ENCODE assay signal across 8 cellular contexts in genomic region chr20:64062596-64063388, GRCh38. TPM values are rescaled to one million over a fixed set of nuclear protein-coding genes. Genes with fewer than 3 reads are reported as not detected.
DNase-seq lines count a peak whose midpoint lies in the region; TF ChIP-seq lines count a peak whose summit lies in the region.

Gene TCEA2, plus strand, starts transcription at chr20:64063198. Its CDS starts 115 bp downstream, at chr20:64063313.

- H3K27me3 Mint-ChIP-seq in nephron progenitor cell (ENCODE audit: low read depth, poor library complexity), result peaks cover 11% of the 10 kb centered on the region
- no peaks in the 10 kb centered on the region for H3K27me3 Mint-ChIP-seq in stimulated activated naive CD8-positive, alpha-beta T cell treated with anti-CD3 and anti-CD28 coated beads, Interleukin-15, Interleukin-2, amounts not matched to agents 100 ng/mL and 50 ng/mL, for 24 hours

- no peaks in the 10 kb centered on the region for H3K9me3 Mint-ChIP-seq in nephron progenitor cell
- H3K9me3 Mint-ChIP-seq in stimulated activated naive CD8-positive, alpha-beta T cell treated with anti-CD3 and anti-CD28 coated beads, Interleukin-15, Interleukin-2, amounts not matched to agents 100 ng/mL and 50 ng/mL, for 24 hours, result no peaks in the 10 kb centered on the region

- peak within 1 kb of the TSS; percentile 91 for H2AFZ ChIP-seq in Loucy (ENCODE audit: low read length)

- peaks cover 44% of the 10 kb centered on the region for H3K4me1 ChIP-seq in Loucy (ENCODE audit: insufficient read depth, low read length, poor library complexity, severe bottlenecking)

- DNase-seq in DMS79 treated with DMSO at 0.1 percent for 48 hours (lab: John Stamatoyannopoulos, UW) (peak; percentile 92), H4 (ENCODE audit: low spot score) (peak; percentile 93), SHP77 (lab: John Stamatoyannopoulos, UW) (peak; percentile 99), fibroblast of the aortic adventitia (ENCODE audit: low read depth) (peak; percentile 94), nephron progenitor cell (peak; percentile 97)
- peak; percentile 91 for DNase-seq in activated effector memory CD4-positive, alpha-beta T cell treated with Interleukin-2 at 50 U/mL for 16 hours

- TF ChIP-seq CTCF in Loucy (conservative IDR thresholded peaks at IDR 0.05; ENCODE audit: low read length), result no peak
- no peak for TF ChIP-seq CTCF in fibroblast of the aortic adventitia (IDR thresholded peaks at IDR 0.05; ENCODE audit: insufficient read depth, low read length)
- no peak for TF ChIP-seq CTCF in nephron progenitor cell (IDR thresholded peaks at IDR 0.05)

- no peaks in the 10 kb centered on the region for H3K9me3 ChIP-seq in Loucy (ENCODE audit: insufficient read depth, low read depth, low read length)

- H3K4me1 Mint-ChIP-seq in nephron progenitor cell, result peaks cover 39% of the 10 kb centered on the region
- peaks cover 56% of the 10 kb centered on the region for H3K4me1 Mint-ChIP-seq in stimulated activated naive CD8-positive, alpha-beta T cell treated with anti-CD3 and anti-CD28 coated beads, Interleukin-15, Interleukin-2, amounts not matched to agents 100 ng/mL and 50 ng/mL, for 24 hours (ENCODE audit: low read depth)

- H4K20me1 ChIP-seq in Loucy (ENCODE audit: insufficient read depth, low read length, poor library complexity, severe bottlenecking), result no peaks in the 10 kb centered on the region

- peaks cover 15% of the 10 kb centered on the region; the same call in 1 of the 2 replicates for H3K79me2 ChIP-seq in Loucy (ENCODE audit: insufficient read depth, low read length)

- no peaks in the 10 kb centered on the region for H3K36me3 Mint-ChIP-seq in nephron progenitor cell (ENCODE audit: low read depth)
- no peaks in the 10 kb centered on the region for H3K36me3 Mint-ChIP-seq in stimulated activated naive CD8-positive, alpha-beta T cell treated with anti-CD3 and anti-CD28 coated beads, Interleukin-15, Interleukin-2, amounts not matched to agents 100 ng/mL and 50 ng/mL, for 24 hours (ENCODE audit: low read depth)

- H3F3A ChIP-seq in Loucy (ENCODE audit: low read depth), result no peaks in the 10 kb centered on the region

- H3K9me2 ChIP-seq in Loucy (replicated peaks; ENCODE audit: low read depth, low read length), result no peaks in the 10 kb centered on the region

- no peaks in the 10 kb centered on the region for H3K27me3 ChIP-seq in Loucy (ENCODE audit: insufficient read depth, low read length, poor library complexity, severe bottlenecking)

- peak within 1 kb of the TSS; percentile 93 for H3K4me3 Mint-ChIP-seq in nephron progenitor cell
- H3K4me3 Mint-ChIP-seq in stimulated activated naive CD8-positive, alpha-beta T cell treated with anti-CD3 and anti-CD28 coated beads, Interleukin-15, Interleukin-2, amounts not matched to agents 100 ng/mL and 50 ng/mL, for 24 hours, result peak within 1 kb of the TSS; percentile 83

- H3K27ac Mint-ChIP-seq in nephron progenitor cell, result peak within 1 kb of the TSS; percentile 64
- H3K27ac Mint-ChIP-seq in stimulated activated naive CD8-positive, alpha-beta T cell treated with anti-CD3 and anti-CD28 coated beads, Interleukin-15, Interleukin-2, amounts not matched to agents 100 ng/mL and 50 ng/mL, for 24 hours, result peak within 1 kb of the TSS; percentile 79

- H3K4me3 ChIP-seq in Loucy (ENCODE audit: low read length, poor library complexity, severe bottlenecking) (peak within 1 kb of the TSS; percentile 95), fibroblast of the aortic adventitia (ENCODE audit: low read depth, low read length) (peak within 1 kb of the TSS; percentile 88)

- H3K9ac ChIP-seq in Loucy (ENCODE audit: low read depth, low read length, poor library complexity, severe bottlenecking), result peak within 1 kb of the TSS; percentile 94

- H3K36me3 ChIP-seq in Loucy (ENCODE audit: insufficient read depth, low read length), result no peaks in the 10 kb centered on the region

- peak within 1 kb of the TSS; percentile 83 for H3K4me2 ChIP-seq in Loucy (ENCODE audit: low read depth, low read length, poor library complexity, severe bottlenecking)

RNA-seq across cellular contexts. Expression of gene TCEA2, which starts in this region (rescaled TPM):
- 40.6 and 41.7 TPM in 2 replicates for total RNA-seq in H4 (2014; rRNA removed; shearing (Covaris generic))
- total RNA-seq in fibroblast of the aortic adventitia (ENCODE audit: low replicate concordance), result 23.5 and 59.4 TPM in 2 replicates

Comparison
In these comparisons a context has a peak if more than half of its experiments do, and no peak if none do; other contexts are left out.
1. Peak in every context shown above with its lines: DNase-seq and H3K4me3 ChIP-seq.